In the genomic region with DNA sequence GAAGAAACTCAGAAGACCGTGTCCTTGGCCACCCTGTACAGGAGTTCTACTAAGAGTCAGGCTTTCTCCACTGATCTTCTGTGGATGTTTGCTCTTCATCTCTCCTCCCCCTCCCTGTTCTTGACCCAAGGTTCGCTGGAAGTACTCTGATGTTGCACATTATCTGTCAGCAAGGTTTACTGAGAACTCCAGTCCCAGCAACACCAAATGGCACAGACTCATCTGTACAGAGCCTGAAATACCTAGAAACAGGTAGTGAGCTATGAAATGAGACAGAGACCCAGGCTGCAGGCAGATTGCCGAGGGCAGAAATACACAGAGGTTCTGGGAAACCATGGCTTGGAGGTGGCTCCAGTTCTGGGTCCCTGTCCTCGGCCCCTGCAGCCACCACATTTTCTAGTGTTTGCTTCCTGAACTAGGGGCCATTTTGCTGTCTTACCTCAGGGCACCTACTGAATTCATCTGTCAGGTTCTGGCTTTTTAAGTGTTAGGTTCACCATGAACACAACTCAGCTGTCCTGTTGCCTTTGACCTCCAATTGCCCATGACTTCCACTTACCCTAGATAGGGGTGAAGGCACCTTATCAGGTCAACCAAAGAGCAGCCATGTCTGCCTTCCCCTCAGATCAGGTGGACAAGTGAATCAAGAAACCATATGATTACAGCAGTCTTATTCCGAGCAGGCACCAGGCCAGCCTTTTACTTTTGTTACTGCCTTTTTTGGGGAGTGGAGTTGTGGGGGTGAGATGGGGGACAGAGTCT, we compare ENCODE assay signal across 17 cellular contexts.
DNase-seq lines count a peak whose midpoint lies in the region; ATAC-seq and TF ChIP-seq lines count a peak whose summit lies in the region.
"Had no signal": no experiment of that assay in that cellular context is flagged by ENCODE, and none has a peak within 500 bp of the region (broad histone marks: within the 10 kb centered on the region; RNA-seq: fewer than 3 reads in every experiment).

No MANE protein-coding gene starts in this region.

- no peaks in the 10 kb centered on the region for H3K9me3 Mint-ChIP-seq in activated T-cell treated with anti-CD3 and anti-CD28 coated beads, Interleukin-2, amount 50 U/mL, for 4 hours
- H3K9me3 Mint-ChIP-seq in activated T-helper 2 cell treated with anti-CD3 and anti-CD28 coated beads, Interferon-gamma antibody, Interleukin-2, Interleukin-4, amounts not matched to agents 10 μg/mL and 5 μg/mL and 100 μg/mL, durations not matched to agents 14 hours and 24 hours and 36 hours: no peaks in the 10 kb centered on the region
- peaks cover 0 to 2% (median 0%) of the 10 kb centered on the region in 7 donors for H3K9me3 Mint-ChIP-seq in CD14-positive monocyte

- no peak overlapping the region for H3K4me3 ChIP-seq in neutrophil (ENCODE audit: low read depth in 1 of 2, low read length in 1 of 2)
- H3K4me3 ChIP-seq: BLaER1 treated with 17β-estradiol and CSF1 and Interleukin-3, amounts not matched to agents 10 nM and 100 nM had no signal

- H3K36me3 Mint-ChIP-seq in activated T-cell treated with anti-CD3 and anti-CD28 coated beads, Interleukin-2, amount 50 U/mL, for 4 hours (ENCODE audit: insufficient read depth): no peaks in the 10 kb centered on the region
- H3K36me3 Mint-ChIP-seq in T-helper 17 cell (ENCODE audit: low read depth) (no peaks in the 10 kb centered on the region), CD14-positive monocyte (peaks cover 0 to 2% of the 10 kb centered on the region in 2 donors)
- no peaks in the 10 kb centered on the region for H3K36me3 Mint-ChIP-seq in activated T-helper 2 cell treated with anti-CD3 and anti-CD28 coated beads, Interferon-gamma antibody, Interleukin-2, Interleukin-4, amounts not matched to agents 10 μg/mL and 5 μg/mL and 100 μg/mL, durations not matched to agents 14 hours and 24 hours and 36 hours (ENCODE audit: low read depth)

- peaks cover 22% of the 10 kb centered on the region for H3K4me1 Mint-ChIP-seq in activated T-cell treated with anti-CD3 and anti-CD28 coated beads, Interleukin-2, amount 50 U/mL, for 4 hours (ENCODE audit: low read depth)
- H3K4me1 Mint-ChIP-seq in T-helper 17 cell: peaks cover 20% of the 10 kb centered on the region
- peaks cover 44% of the 10 kb centered on the region for H3K4me1 Mint-ChIP-seq in activated T-helper 2 cell treated with anti-CD3 and anti-CD28 coated beads, Interferon-gamma antibody, Interleukin-2, Interleukin-4, amounts not matched to agents 10 μg/mL and 5 μg/mL and 100 μg/mL, durations not matched to agents 14 hours and 24 hours and 36 hours (ENCODE audit: low read depth)
- H3K4me1 Mint-ChIP-seq in CD14-positive monocyte: peaks cover 28% of the 10 kb centered on the region

- H3K4me1 ChIP-seq in neutrophil (ENCODE audit: control insufficient read depth in 1 of 2, insufficient read depth in 1 of 2, low read depth in 1 of 2, low read length in 1 of 2): peaks cover 36 to 46% of the 10 kb centered on the region in 2 experiments

- H3K27ac ChIP-seq in neutrophil: peak overlapping the region; percentile 74
- H3K27ac ChIP-seq: BLaER1 treated with 17β-estradiol and CSF1 and Interleukin-3, amounts not matched to agents 10 nM and 100 nM had no signal

- H3K27me3 Mint-ChIP-seq in activated T-cell treated with anti-CD3 and anti-CD28 coated beads, Interleukin-2, amount 50 U/mL, for 4 hours (ENCODE audit: low read depth): no peaks in the 10 kb centered on the region
- H3K27me3 Mint-ChIP-seq in T-helper 17 cell (no peaks in the 10 kb centered on the region), CD14-positive monocyte (ENCODE audit: low read depth in 3 of 3) (peaks cover 10 to 15% (median 10%) of the 10 kb centered on the region in 3 donors)
- H3K27me3 Mint-ChIP-seq in activated T-helper 2 cell treated with anti-CD3 and anti-CD28 coated beads, Interferon-gamma antibody, Interleukin-2, Interleukin-4, amounts not matched to agents 10 μg/mL and 5 μg/mL and 100 μg/mL, durations not matched to agents 14 hours and 24 hours and 36 hours (ENCODE audit: low read depth): no peaks in the 10 kb centered on the region

- H3K36me3 ChIP-seq in neutrophil: no peaks in the 10 kb centered on the region
- H3K36me3 ChIP-seq: BLaER1 treated with 17β-estradiol and CSF1 and Interleukin-3, amounts not matched to agents 10 nM and 100 nM had no signal

- intact Hi-C loops in activated T-helper 2 cell treated with anti-CD3 and anti-CD28 coated beads, Interferon-gamma antibody, Interleukin-2, Interleukin-4, amounts not matched to agents 10 μg/mL and 5 μg/mL and 100 μg/mL, durations not matched to agents 14 hours and 24 hours and 36 hours (cut with micrococcal nuclease): loop anchor here (5.0 kb wide), 3 partner anchors 71 to 159 kb away; no protein-coding TSS in a partner anchor
- intact Hi-C loops in CD14-positive monocyte (cut with micrococcal nuclease): no loop called here

- no peak for DNase-seq in activated T-cell treated with anti-CD3 and anti-CD28 coated beads, Interleukin-2, amount 50 U/mL, for 4 hours
- DNase-seq in activated T-cell treated with anti-CD3 and anti-CD28 coated beads, Interleukin-2, amount 50 U/mL, for 1 hour: no peak
- DNase-seq in T-helper 17 cell (no peak), activated gamma-delta T cell (lab: John Stamatoyannopoulos, UW) (no peak), CD14-positive monocyte (ENCODE audit: low spot score) (no peak)
- no peak for DNase-seq in activated T-helper 2 cell treated with anti-CD3 and anti-CD28 coated beads, Interferon-gamma antibody, Interleukin-2, Interleukin-4, amounts not matched to agents 10 μg/mL and 5 μg/mL and 100 μg/mL, durations not matched to agents 14 hours and 24 hours and 36 hours (ENCODE audit: low spot score)
- DNase-seq: GDM1, MV-4-11, NCI-H1417 treated with DMSO at 0.1 percent for 48 hours, NCI-H2029 treated with DMSO at 0.1 percent for 48 hours, NCI-H2171 treated with DMSO at 0.1 percent for 48 hours, NCI-H446 treated with DMSO at 0.1 percent for 48 hours, NCI-H748 treated with DMSO at 0.1 percent for 48 hours, RPMI8226 had no signal

- H3K9me3 ChIP-seq in T-helper 17 cell (ENCODE audit: control insufficient read depth, low read length, poor library complexity, severe bottlenecking): no peaks in the 10 kb centered on the region
- no peaks in the 10 kb centered on the region for H3K9me3 ChIP-seq in neutrophil
- H3K9me3 ChIP-seq: BLaER1 treated with 17β-estradiol and CSF1 and Interleukin-3, amounts not matched to agents 10 nM and 100 nM had no signal

- no peaks in the 10 kb centered on the region for H3K27me3 ChIP-seq in neutrophil
- H3K27me3 ChIP-seq: BLaER1 treated with 17β-estradiol and CSF1 and Interleukin-3, amounts not matched to agents 10 nM and 100 nM had no signal

- TF ChIP-seq CTCF in neutrophil (IDR thresholded peaks at IDR 0.05) (no peak), CD14-positive monocyte (IDR thresholded peaks at IDR 0.05) (no peak)

- H3K27ac Mint-ChIP-seq in T-helper 17 cell (peak overlapping the region; percentile 79), CD14-positive monocyte (peak overlapping the region in 1 of 7 donors; percentile 70)
- peak overlapping the region; percentile 82 for H3K27ac Mint-ChIP-seq in activated T-helper 2 cell treated with anti-CD3 and anti-CD28 coated beads, Interferon-gamma antibody, Interleukin-2, Interleukin-4, amounts not matched to agents 10 μg/mL and 5 μg/mL and 100 μg/mL, durations not matched to agents 14 hours and 24 hours and 36 hours

- peak overlapping the region; percentile 55 for H3K4me3 Mint-ChIP-seq in activated T-cell treated with anti-CD3 and anti-CD28 coated beads, Interleukin-2, amount 50 U/mL, for 4 hours
- peak overlapping the region; percentile 79 for H3K4me3 Mint-ChIP-seq in T-helper 17 cell
- peak overlapping the region; percentile 45 for H3K4me3 Mint-ChIP-seq in activated T-helper 2 cell treated with anti-CD3 and anti-CD28 coated beads, Interferon-gamma antibody, Interleukin-2, Interleukin-4, amounts not matched to agents 10 μg/mL and 5 μg/mL and 100 μg/mL, durations not matched to agents 14 hours and 24 hours and 36 hours (ENCODE audit: low read depth)
- peak overlapping the region in 1 of 2 donors; percentile 23 for H3K4me3 Mint-ChIP-seq in CD14-positive monocyte

- ATAC-seq in activated T-cell treated with anti-CD3 and anti-CD28 coated beads, Interleukin-2, amount 50 U/mL, for 4 hours: no peak
- ATAC-seq in T-helper 17 cell: no peak
- no peak for ATAC-seq in GM21528 (IDR thresholded peaks at IDR 0.05; ENCODE audit: low FRiP score, unreplicated experiment)
